In the genomic region with DNA sequence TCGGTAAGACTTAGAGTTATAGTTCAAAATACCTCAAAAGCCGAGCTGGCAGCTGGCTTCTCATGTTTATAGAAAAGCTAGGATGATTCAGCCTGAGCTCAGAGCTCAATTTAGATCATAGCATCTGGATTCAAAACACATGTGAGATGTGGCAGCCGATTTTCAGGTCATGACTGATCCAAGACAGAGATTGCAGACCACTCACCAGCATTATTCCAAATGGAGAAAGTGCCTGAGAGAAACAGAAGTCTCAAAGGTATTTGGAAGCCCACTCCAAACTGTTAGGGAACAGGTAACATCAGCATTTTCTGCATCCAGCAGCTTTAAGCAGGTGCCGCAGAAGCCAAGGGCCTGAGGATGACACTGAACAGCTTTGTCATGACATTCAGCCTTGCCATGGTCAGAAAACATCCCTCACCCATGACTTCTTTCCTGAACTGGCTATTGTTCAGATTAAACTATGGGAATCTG, we compare ENCODE assay signal across 12 cellular contexts.
A peak's percentile ranks its signal among the peaks of the same experiment; 100 is the strongest.
DNase-seq lines count a peak whose midpoint lies in the region; ATAC-seq, FAIRE-seq and TF ChIP-seq lines count a peak whose summit lies in the region.
"Had no signal": no experiment of that assay in that cellular context is flagged by ENCODE, and none has a peak within 500 bp of the region (broad histone marks: within the 10 kb centered on the region; RNA-seq: fewer than 3 reads in every experiment).

No MANE protein-coding gene starts in this region.

- H3K79me2 ChIP-seq in neural progenitor cell (ENCODE audit: low read depth), result no peaks in the 10 kb centered on the region

- peak; percentile 66 for FAIRE-seq in bronchial epithelial cell (lab: Jason Lieb, UNC)
- FAIRE-seq: small intestine had no signal

- no peaks in the 10 kb centered on the region for H3K27me3 ChIP-seq in CD8-positive, alpha-beta T cell (ENCODE audit: insufficient read depth, low read length)
- H3K27me3 ChIP-seq in bronchial epithelial cell (ENCODE audit: control insufficient read depth, insufficient read depth, low read length) (no peaks in the 10 kb centered on the region), neural progenitor cell (no peaks in the 10 kb centered on the region)
- H3K27me3 ChIP-seq: tibial nerve had no signal

- H3K27ac ChIP-seq in CD8-positive, alpha-beta T cell (ENCODE audit: low read depth, low read length), result no peak overlapping the region
- H3K27ac ChIP-seq in neural progenitor cell, result no peak overlapping the region

- H3K4me1 Mint-ChIP-seq in CD8-positive, alpha-beta T cell (ENCODE audit: low read depth), result peaks cover 79% of the 10 kb centered on the region
- H3K4me1 Mint-ChIP-seq in neural progenitor cell (peaks cover 24% of the 10 kb centered on the region), type B pancreatic cell (ENCODE audit: unreplicated experiment) (peaks cover 22% of the 10 kb centered on the region)

- no peak overlapping the region for H2AFZ ChIP-seq in neural progenitor cell (replicated peaks)

- H4K20me1 ChIP-seq in neural progenitor cell (ENCODE audit: low read depth), result no peaks in the 10 kb centered on the region

- no peak overlapping the region for H3K9ac ChIP-seq in neural progenitor cell

- DNase-seq in CD8-positive, alpha-beta T cell, result peak in 2 of 7 experiments; percentile 31 to 38
- DNase-seq in LHCN-M2 (ENCODE audit: low read depth) (peak; percentile 67), bronchial epithelial cell (ENCODE audit: low read depth) (peak; percentile 55), neural progenitor cell (ENCODE audit: low spot score) (no peak), iPS-NIHi7 (ENCODE audit: extremely low spot score) (no peak), type B pancreatic cell (ENCODE audit: extremely low spot score, unreplicated experiment) (no peak), inferior parietal cortex (ENCODE audit: extremely low spot score) (no peak)
- DNase-seq: NCI-H2171 treated with DMSO at 0.1 percent for 48 hours, small intestine, T-helper 1 cell had no signal

- no peaks in the 10 kb centered on the region for H3K27me3 Mint-ChIP-seq in CD8-positive, alpha-beta T cell (ENCODE audit: low read depth)
- H3K27me3 Mint-ChIP-seq in neural progenitor cell (ENCODE audit: insufficient read depth, low read depth), result peaks cover 2% of the 10 kb centered on the region
- no peaks in the 10 kb centered on the region for H3K27me3 Mint-ChIP-seq in type B pancreatic cell

- H3K4me3 ChIP-seq in CD8-positive, alpha-beta T cell (ENCODE audit: low read depth, low read length), result no peak overlapping the region
- H3K4me3 ChIP-seq in bronchial epithelial cell (ENCODE audit: low read depth, low read length), result no peak overlapping the region
- H3K4me3 ChIP-seq in neural progenitor cell, result no peak overlapping the region
- H3K4me3 ChIP-seq: tibial nerve had no signal

- H3K4me3 Mint-ChIP-seq in CD8-positive, alpha-beta T cell, result peak overlapping the region; percentile 37
- H3K4me3 Mint-ChIP-seq in neural progenitor cell, result no peak overlapping the region
- H3K4me3 Mint-ChIP-seq in type B pancreatic cell, result no peak overlapping the region

- no peak for TF ChIP-seq CTCF in CD8-positive, alpha-beta T cell (IDR thresholded peaks at IDR 0.05)
- TF ChIP-seq CTCF in bronchial epithelial cell (IDR thresholded peaks at IDR 0.05; ENCODE audit: insufficient read depth, low read length, severe bottlenecking), result no peak
- no peak for TF ChIP-seq CTCF in neural progenitor cell (IDR thresholded peaks at IDR 0.05)
- TF ChIP-seq CTCF in type B pancreatic cell (conservative IDR thresholded peaks at IDR 0.05), result no peak

- H3K4me2 ChIP-seq in neural progenitor cell, result no peak overlapping the region

- no peaks in the 10 kb centered on the region for H3K9me3 ChIP-seq in CD8-positive, alpha-beta T cell (ENCODE audit: low read length)
- H3K9me3 ChIP-seq in neural progenitor cell (ENCODE audit: low read depth), result no peaks in the 10 kb centered on the region
- H3K9me3 ChIP-seq: tibial nerve had no signal

- peaks cover 2% of the 10 kb centered on the region for H3F3A ChIP-seq in neural progenitor cell (ENCODE audit: low read depth)

- intact Hi-C loops in CD8-positive, alpha-beta T cell (cut with DNase I, micrococcal nuclease), result loop anchor here in 1 of 2 experiments (5.0 kb wide), 1 partner anchor 38 kb away; no protein-coding TSS in a partner anchor

- peak; percentile 28 for ATAC-seq in CD8-positive, alpha-beta T cell
- ATAC-seq in HG02759 (IDR thresholded peaks at IDR 0.05; ENCODE audit: unreplicated experiment), result no peak

- H3K36me3 Mint-ChIP-seq in CD8-positive, alpha-beta T cell, result peaks cover 33% of the 10 kb centered on the region
- H3K36me3 Mint-ChIP-seq in neural progenitor cell (peaks cover 21% of the 10 kb centered on the region), type B pancreatic cell (peaks cover 14% of the 10 kb centered on the region)

- POLR2A ChIA-PET in CD8-positive, alpha-beta T cell (lab: Charles Lee), result interaction anchor here (0.7 kb wide), 1 partner anchor 16 kb away, joined by 3 read pairs; no protein-coding TSS in a partner anchor

- peaks cover 5% of the 10 kb centered on the region for H3K9me3 Mint-ChIP-seq in CD8-positive, alpha-beta T cell
- H3K9me3 Mint-ChIP-seq in neural progenitor cell, result peaks cover 28% of the 10 kb centered on the region
- peaks cover 6% of the 10 kb centered on the region for H3K9me3 Mint-ChIP-seq in type B pancreatic cell

- H3K36me3 ChIP-seq in CD8-positive, alpha-beta T cell (ENCODE audit: insufficient read depth, low read length), result peaks cover 8% of the 10 kb centered on the region
- H3K36me3 ChIP-seq in bronchial epithelial cell (ENCODE audit: control insufficient read depth, insufficient read depth, low read length), result no peaks in the 10 kb centered on the region
- H3K36me3 ChIP-seq in neural progenitor cell, result no peaks in the 10 kb centered on the region
- H3K36me3 ChIP-seq: tibial nerve had no signal

- CTCF ChIA-PET in CD8-positive, alpha-beta T cell (lab: Charles Lee), result interaction anchor here (0.7 to 1.6 kb wide), 7 partner anchors 10 to 198 kb away, joined by 3 to 4 read pairs (median 3); no protein-coding TSS in a partner anchor

- H3K4me1 ChIP-seq in CD8-positive, alpha-beta T cell (ENCODE audit: insufficient read depth, low read length), result peaks cover 79% of the 10 kb centered on the region
- H3K4me1 ChIP-seq in neural progenitor cell, result no peaks in the 10 kb centered on the region

- H3K27ac Mint-ChIP-seq in CD8-positive, alpha-beta T cell, result peak overlapping the region; percentile 90
- peak overlapping the region; percentile 73 for H3K27ac Mint-ChIP-seq in neural progenitor cell
- no peak overlapping the region for H3K27ac Mint-ChIP-seq in type B pancreatic cell

Comparison
In these comparisons a context has a peak if more than half of its experiments do, and no peak if none do; other contexts are left out.
1. DNase-seq: peak in LHCN-M2 (single experiment) and bronchial epithelial cell (single experiment); none in neural progenitor cell (single experiment), iPS-NIHi7 (single experiment), type B pancreatic cell (single experiment) and inferior parietal cortex (single experiment).